In genomic region chr18:59624384-59624760, GRCh38 we compare ENCODE assay signal across 30 cellular contexts.
DNase-seq lines count a peak whose midpoint lies in the region; TF ChIP-seq lines count a peak whose summit lies in the region.
"Had no signal": no experiment of that assay in that cellular context is flagged by ENCODE, and none has a peak within 500 bp of the region (broad histone marks: within the 10 kb centered on the region; RNA-seq: fewer than 3 reads in every experiment).

No MANE protein-coding gene starts in this region.

- peak overlapping the region; percentile 90 to 94 (median 92) for H3K27ac Mint-ChIP-seq in nephron
- H3K27ac Mint-ChIP-seq: activated CD4-positive, alpha-beta memory T cell treated with anti-CD3 and anti-CD28 coated beads, Interleukin-2, amount 10 ng/mL, durations not matched to agents 7 days and 5 days; CD14-positive monocyte; GM23338; naive thymus-derived CD8-positive, alpha-beta T cell; stimulated activated naive CD8-positive, alpha-beta T cell treated with anti-CD3 and anti-CD28 coated beads, Interleukin-15, Interleukin-2, amounts not matched to agents 100 ng/mL and 50 ng/mL, for 24 hours had no signal

- DNase-seq in GM03348 (ENCODE audit: low spot score) (peak; percentile 32), esophagus muscularis mucosa (ENCODE audit: extremely low spot score) (peak; percentile 70), tibial artery (no peak), T1000 (lab: John Stamatoyannopoulos, UW) (no peak), hypothalamus (lab: John Stamatoyannopoulos, UW) (no peak), hepatic stellate cell (ENCODE audit: low spot score) (no peak)
- DNase-seq: activated CD4-positive, alpha-beta memory T cell treated with anti-CD3 and anti-CD28 coated beads, Interleukin-2, amount 10 ng/mL, durations not matched to agents 7 days and 5 days; activated CD8-positive, alpha-beta memory T cell treated with anti-CD3 and anti-CD28 coated beads, Interleukin-2, amount 50 U/mL, for 4 hours; activated naive CD4-positive, alpha-beta T cell; body of pancreas; Calu3; cerebellar nuclear complex; DMS79; midbrain; naive thymus-derived CD8-positive, alpha-beta T cell; NCI-H1092; NCI-H1694 treated with DMSO at 0.1 percent for 48 hours; NCI-H446; NCI-H774; occipital lobe; Peyer's patch; SIG-M5; spleen; stimulated activated CD4-positive, alpha-beta T cell treated with anti-CD3 and anti-CD28 coated beads, Interleukin-2, amount 100 ng/mL, for 24 hours; SW 1271 had no signal

- H3K27me3 Mint-ChIP-seq in nephron (ENCODE audit: low read depth), result no peaks in the 10 kb centered on the region

- H3K27ac ChIP-seq in esophagus muscularis mucosa (replicated peaks in 1 of 4), result peak overlapping the region in 1 of 4 donors; percentile 53
- H3K27ac ChIP-seq in tibial artery, result peak overlapping the region; percentile 37 to 62
- H3K27ac ChIP-seq: body of pancreas, Peyer's patch, spleen had no signal

- H3K4me3 ChIP-seq in esophagus muscularis mucosa, result no peak overlapping the region
- H3K4me3 ChIP-seq in tibial artery, result no peak overlapping the region
- H3K4me3 ChIP-seq: body of pancreas, GM23338, Peyer's patch, spleen, tibial nerve had no signal

- no peak for TF ChIP-seq EP300 in esophagus muscularis mucosa (IDR thresholded peaks at IDR 0.05)

- H3K27me3 ChIP-seq in esophagus muscularis mucosa (no peaks in the 10 kb centered on the region), tibial artery (no peaks in the 10 kb centered on the region)
- H3K27me3 ChIP-seq: body of pancreas, Peyer's patch, tibial nerve had no signal

- peaks cover 0 to 16% (median 14%) of the 10 kb centered on the region in 4 donors for H3K4me1 ChIP-seq in esophagus muscularis mucosa
- peaks cover 0 to 32% (median 21%) of the 10 kb centered on the region in 4 donors for H3K4me1 ChIP-seq in tibial artery
- H3K4me1 ChIP-seq: body of pancreas, Peyer's patch, spleen had no signal

- H3K9me3 Mint-ChIP-seq in nephron, result peaks cover 3% of the 10 kb centered on the region
- H3K9me3 Mint-ChIP-seq: GM23338; stimulated activated naive CD8-positive, alpha-beta T cell treated with anti-CD3 and anti-CD28 coated beads, Interleukin-15, Interleukin-2, amounts not matched to agents 100 ng/mL and 50 ng/mL, for 24 hours had no signal

- no peak for TF ChIP-seq POLR2A in esophagus muscularis mucosa (IDR thresholded peaks at IDR 0.05; ENCODE audit: low read depth)

- no peaks in the 10 kb centered on the region for H3K36me3 ChIP-seq in esophagus muscularis mucosa
- H3K36me3 ChIP-seq in tibial artery, result no peaks in the 10 kb centered on the region
- H3K36me3 ChIP-seq: Peyer's patch, spleen, tibial nerve had no signal

- H3K9me3 ChIP-seq in esophagus muscularis mucosa (no peaks in the 10 kb centered on the region), tibial artery (no peaks in the 10 kb centered on the region)
- H3K9me3 ChIP-seq: body of pancreas, Peyer's patch, spleen, tibial nerve had no signal

- H3K4me1 Mint-ChIP-seq in nephron, result peaks cover 51% of the 10 kb centered on the region
- H3K4me1 Mint-ChIP-seq: activated CD4-positive, alpha-beta memory T cell treated with anti-CD3 and anti-CD28 coated beads, Interleukin-2, amount 10 ng/mL, durations not matched to agents 7 days and 5 days; CD14-positive monocyte; naive thymus-derived CD8-positive, alpha-beta T cell had no signal

- 61% methylated on average over 2 of the region's 2 CpGs for WGBS in esophagus muscularis mucosa

- TF ChIP-seq CTCF in esophagus muscularis mucosa (IDR thresholded peaks at IDR 0.05) (no peak), nephron (IDR thresholded peaks at IDR 0.05; ENCODE audit: unreplicated experiment in 3 of 3) (no peak), tibial artery (IDR thresholded peaks at IDR 0.05) (no peak)

- no peak overlapping the region for H3K4me3 Mint-ChIP-seq in nephron
- H3K4me3 Mint-ChIP-seq: activated CD4-positive, alpha-beta memory T cell treated with anti-CD3 and anti-CD28 coated beads, Interleukin-2, amount 10 ng/mL, durations not matched to agents 7 days and 5 days; CD14-positive monocyte; GM23338; naive thymus-derived CD8-positive, alpha-beta T cell; stimulated activated naive CD8-positive, alpha-beta T cell treated with anti-CD3 and anti-CD28 coated beads, Interleukin-15, Interleukin-2, amounts not matched to agents 100 ng/mL and 50 ng/mL, for 24 hours had no signal

- intact Hi-C loops in esophagus muscularis mucosa (cut with DNase I), result no loop called here
- intact Hi-C loops in tibial artery (cut with DNase I; ENCODE audit: low total_unique reads), result no loop called here

- peaks cover 8% of the 10 kb centered on the region for H3K36me3 Mint-ChIP-seq in nephron (ENCODE audit: low read depth)
- H3K36me3 Mint-ChIP-seq: CD14-positive monocyte; naive thymus-derived CD8-positive, alpha-beta T cell had no signal

Comparison
In these comparisons a context has a peak if more than half of its experiments do, and no peak if none do; other contexts are left out.
1. DNase-seq: peak in GM03348 (single experiment) and esophagus muscularis mucosa (single experiment); none in tibial artery (0 of 2), T1000 (single experiment), hypothalamus (0 of 51) and hepatic stellate cell (single experiment).